In the genomic region with DNA sequence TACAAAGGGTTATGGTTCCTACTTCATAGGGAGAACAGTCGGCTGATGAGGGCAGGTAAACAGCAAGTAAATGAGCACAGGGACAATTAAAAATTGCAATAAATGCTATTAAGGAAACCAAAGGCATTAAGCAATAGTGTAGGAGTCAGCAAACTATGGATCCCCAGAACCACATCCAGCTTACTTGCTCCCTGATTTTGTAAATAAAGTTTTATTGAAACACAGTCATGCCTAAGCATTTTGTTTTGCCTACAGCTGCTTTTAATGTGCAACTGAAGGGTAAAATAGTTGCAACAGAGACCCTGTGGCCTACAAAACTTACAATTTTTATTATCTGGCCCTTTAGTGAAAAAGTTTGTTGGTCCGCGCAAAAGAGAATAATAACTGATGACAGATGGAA, we compare ENCODE assay signal across 35 cellular contexts.
DNase-seq lines count a peak whose midpoint lies in the region; ATAC-seq, FAIRE-seq and TF ChIP-seq lines count a peak whose summit lies in the region.
"Had no signal": no experiment of that assay in that cellular context is flagged by ENCODE, and none has a peak within 500 bp of the region (broad histone marks: within the 10 kb centered on the region; RNA-seq: fewer than 3 reads in every experiment).

No MANE protein-coding gene starts in this region.

- TF ChIP-seq POLR2A in GM12878 (IDR thresholded peaks at IDR 0.05; ENCODE audit: low read depth, low read length) (no peak), K562 (conservative IDR thresholded peaks at IDR 0.05) (no peak), right lobe of liver (IDR thresholded peaks at IDR 0.05) (no peak)

- H3K27me3 ChIP-seq in GM12878 (replicated peaks in 1 of 2; ENCODE audit: control insufficient read depth in 2 of 2, insufficient read depth in 2 of 2, low read length in 1 of 2) (no peaks in the 10 kb centered on the region), K562 (ENCODE audit: control insufficient read depth in 2 of 2, insufficient read depth in 2 of 2, low read length in 2 of 2) (no peaks in the 10 kb centered on the region), right lobe of liver (no peaks in the 10 kb centered on the region)
- H3K27me3 ChIP-seq: BE2C had no signal

- WGBS in GM12878 (ENCODE audit: insufficient coverage, insufficient replicate concordance, low lambda C conversion rate, missing lambda C conversion rate): 89% methylated on average over 3 of the region's 3 CpGs
- 86% methylated on average over 3 of the region's 3 CpGs for WGBS in K562 (ENCODE audit: insufficient coverage, low coverage, missing lambda C conversion rate)
- 84% methylated on average over 3 of the region's 3 CpGs for WGBS in right lobe of liver (ENCODE audit: insufficient coverage, low coverage, low lambda C conversion rate, missing lambda C conversion rate)

- H3K4me1 ChIP-seq in GM12878 (ENCODE audit: control insufficient read depth, insufficient read depth, low read length) (peaks cover 15% of the 10 kb centered on the region), K562 (replicated peaks in 1 of 2; ENCODE audit: control insufficient read depth in 2 of 2, insufficient read depth in 2 of 2, low read length in 2 of 2) (no peaks in the 10 kb centered on the region), right lobe of liver (no peaks in the 10 kb centered on the region)
- H3K4me1 ChIP-seq: A549, BE2C, Caco-2 had no signal

- H3K9me3 Mint-ChIP-seq in neural crest cell: peaks cover 14% of the 10 kb centered on the region
- H3K9me3 Mint-ChIP-seq: CD4-positive, alpha-beta T cell; CD8-positive, alpha-beta T cell had no signal

- peaks cover 15% of the 10 kb centered on the region for H3K36me3 Mint-ChIP-seq in neural crest cell (ENCODE audit: low read depth)
- H3K36me3 Mint-ChIP-seq: CD14-positive monocyte; CD4-positive, alpha-beta memory T cell; CD4-positive, CD25-positive, alpha-beta regulatory T cell; CD8-positive, alpha-beta memory T cell; CD8-positive, alpha-beta T cell had no signal

- no peak for ATAC-seq in GM12878
- no peak for ATAC-seq in K562
- no peak for ATAC-seq in left ventricle myocardium superior
- ATAC-seq in right lobe of liver: no peak
- ATAC-seq: A549; CD8-positive, alpha-beta T cell had no signal

- BruUV-seq in GM12878 (replicated peaks; lab: Mats Ljungman, UMichigan): no TSS peak
- no TSS peak for BruUV-seq in K562 (replicated peaks; lab: Mats Ljungman, UMichigan)

- H3K4me3 ChIP-seq in GM12878: no peak overlapping the region
- H3K4me3 ChIP-seq in K562: no peak overlapping the region
- no peak overlapping the region for H3K4me3 ChIP-seq in right lobe of liver
- H3K4me3 ChIP-seq: A549; BLaER1; BLaER1 treated with 17β-estradiol and CSF1 and Interleukin-3, amounts not matched to agents 10 nM and 100 nM had no signal

- no peak overlapping the region for H3K27ac Mint-ChIP-seq in neural crest cell (ENCODE audit: unreplicated experiment)
- H3K27ac Mint-ChIP-seq: B cell; CD14-positive monocyte; CD4-positive, alpha-beta memory T cell; CD4-positive, alpha-beta T cell; CD4-positive, CD25-positive, alpha-beta regulatory T cell; CD8-positive, alpha-beta memory T cell; CD8-positive, alpha-beta T cell had no signal

- no peak for FAIRE-seq in GM12878 (lab: Jason Lieb, UNC)
- FAIRE-seq in K562 (lab: Jason Lieb, UNC): no peak
- FAIRE-seq: A204.1, A549, D721Med had no signal

- intact Hi-C loops in GM12878 (cut with micrococcal nuclease; ENCODE audit: unreplicated experiment) (no loop called here), K562 (cut with micrococcal nuclease) (no loop called here), left ventricle myocardium superior (cut with micrococcal nuclease) (no loop called here), right lobe of liver (cut with DNase I) (no loop called here)

- H3K9me3 ChIP-seq in GM12878 (replicated peaks; ENCODE audit: control insufficient read depth, insufficient read depth, low read length) (peaks cover 4% of the 10 kb centered on the region; the same call in 2 of the 3 replicates), K562 (replicated peaks; ENCODE audit: control insufficient read depth, insufficient read depth, low read depth, low read length) (no peaks in the 10 kb centered on the region; the same call in 1 of the 2 replicates), right lobe of liver (no peaks in the 10 kb centered on the region)
- H3K9me3 ChIP-seq: A549, BE2C, BLaER1, Caco-2 had no signal

- POLR2A ChIA-PET in GM12878 (lab: Charles Lee) (no interaction called here), K562 (lab: Yijun Ruan, JAX) (interaction anchor here (0.6 to 1.2 kb wide), 2 partner anchors 50 to 928 kb away, joined by 3 read pairs; no protein-coding TSS in a partner anchor)

- H3K4me1 Mint-ChIP-seq in neural crest cell: peaks cover 46% of the 10 kb centered on the region
- H3K4me1 Mint-ChIP-seq: B cell; CD14-positive monocyte; CD4-positive, alpha-beta memory T cell; CD4-positive, CD25-positive, alpha-beta regulatory T cell; CD8-positive, alpha-beta memory T cell had no signal

- H3K9ac ChIP-seq in GM12878 (ENCODE audit: control insufficient read depth, insufficient read depth, low read length) (no peak overlapping the region), K562 (ENCODE audit: insufficient read depth in 1 of 2, low read depth in 2 of 2, low read length in 2 of 2) (no peak overlapping the region)
- H3K9ac ChIP-seq: BLaER1; BLaER1 treated with 17β-estradiol and CSF1 and Interleukin-3, amounts not matched to agents 10 nM and 100 nM had no signal

- H3K79me2 ChIP-seq in GM12878 (ENCODE audit: control insufficient read depth, insufficient read depth, low read length): no peaks in the 10 kb centered on the region
- H3K79me2 ChIP-seq in K562 (ENCODE audit: control insufficient read depth, insufficient read depth, low read length): no peaks in the 10 kb centered on the region

- SMC1A ChIA-PET in GM12878 (lab: Charles Lee; ENCODE audit: uncharacterized antibody, unreplicated experiment): no interaction called here

- no peaks in the 10 kb centered on the region for H3K9me1 ChIP-seq in K562 (ENCODE audit: control insufficient read depth, insufficient read depth, low read length)

- CTCF ChIA-PET in GM12878 (lab: Yijun Ruan, JAX): no interaction called here
- CTCF ChIA-PET in K562 (lab: Yijun Ruan, JAX; ENCODE audit: low intra/inter-chr PET ratio): no interaction called here

- TF ChIP-seq CTCF in GM12878 (IDR thresholded peaks at IDR 0.05 in 2 of 3, conservative IDR thresholded peaks at IDR 0.05 in 1 of 3; ENCODE audit: control insufficient read depth in 2 of 3, extremely low read depth in 1 of 3, insufficient read depth in 1 of 3, low read depth in 3 of 3, low read length in 3 of 3) (no peak), K562 (IDR thresholded peaks at IDR 0.05 in 2 of 3, conservative IDR thresholded peaks at IDR 0.05 in 1 of 3; ENCODE audit: insufficient read depth in 2 of 3, low read depth in 1 of 3, low read length in 3 of 3) (no peak), neural crest cell (conservative IDR thresholded peaks at IDR 0.05) (no peak), right lobe of liver (IDR thresholded peaks at IDR 0.05) (no peak)

- H3K27ac ChIP-seq in GM12878 (ENCODE audit: control insufficient read depth, insufficient read depth) (no peak overlapping the region), K562 (ENCODE audit: extremely low read depth, low read depth, low read length) (no peak overlapping the region), right lobe of liver (no peak overlapping the region)
- H3K27ac ChIP-seq: 22Rv1; A549; BLaER1; BLaER1 treated with 17β-estradiol and CSF1 and Interleukin-3, amounts not matched to agents 10 nM and 100 nM; C4-2B had no signal

- TF ChIP-seq RAD21 in GM12878 (IDR thresholded peaks at IDR 0.05; ENCODE audit: insufficient read depth, low read depth, low read length) (no peak), K562 (CRISPR knock-in tag; conservative IDR thresholded peaks at IDR 0.05 in 1 of 2, IDR thresholded peaks at IDR 0.05 in 1 of 2) (no peak)

- H3K27me3 Mint-ChIP-seq in neural crest cell (ENCODE audit: low read depth): no peaks in the 10 kb centered on the region
- H3K27me3 Mint-ChIP-seq: B cell; CD4-positive, alpha-beta memory T cell; CD4-positive, alpha-beta T cell had no signal

- DNase-seq in GM12878 (ENCODE audit: low read depth, low spot score) (no peak), K562 (ENCODE audit: extremely low read depth in 1 of 4, low spot score in 3 of 4) (no peak), neural crest cell (ENCODE audit: low read depth, low spot score) (no peak), NCI-H1694 (lab: John Stamatoyannopoulos, UW) (no peak), left ventricle myocardium superior (no peak), right lobe of liver (no peak)
- DNase-seq: 8988T; ACHN; AML-193; BE2C; C1 segment of cervical spinal cord; Caco-2; Calu3; CD4-positive, alpha-beta memory T cell; CD4-positive, alpha-beta T cell; CD4-positive, CD25-positive, alpha-beta regulatory T cell; CD8-positive, alpha-beta memory T cell; CD8-positive, alpha-beta T cell; COR-L47; DMS 273 treated with DMSO at 0.1 percent for 48 hours; DMS153; DMS53; DMS79; DMS79 treated with DMSO at 0.1 percent for 48 hours; DND-41; EL had no signal

- TF ChIP-seq EP300 in GM12878 (IDR thresholded peaks at IDR 0.05; ENCODE audit: borderline replicate concordance in 1 of 2, control insufficient read depth in 1 of 2, low read depth in 2 of 2, low read length in 2 of 2) (no peak), K562 (IDR thresholded peaks at IDR 0.05; ENCODE audit: low read length) (no peak)

- H4K20me1 ChIP-seq in GM12878 (ENCODE audit: control insufficient read depth, insufficient read depth) (no peaks in the 10 kb centered on the region), K562 (replicated peaks; ENCODE audit: control insufficient read depth, insufficient read depth, low read length) (no peaks in the 10 kb centered on the region)
- H4K20me1 ChIP-seq: BLaER1; BLaER1 treated with 17β-estradiol and CSF1 and Interleukin-3, amounts not matched to agents 10 nM and 100 nM had no signal

- H3K36me3 ChIP-seq in GM12878 (ENCODE audit: control insufficient read depth in 2 of 2, insufficient read depth in 2 of 2, low read length in 1 of 2) (no peaks in the 10 kb centered on the region), K562 (ENCODE audit: control insufficient read depth, insufficient read depth, low read length) (no peaks in the 10 kb centered on the region), right lobe of liver (no peaks in the 10 kb centered on the region)
- H3K36me3 ChIP-seq: BE2C; BLaER1; BLaER1 treated with 17β-estradiol and CSF1 and Interleukin-3, amounts not matched to agents 10 nM and 100 nM had no signal

- in situ Hi-C loops in GM12878 (cut with MboI): no loop called here
- in situ Hi-C loops in K562 (cut with MboI): no loop called here

- H3K4me3 Mint-ChIP-seq in neural crest cell: peak overlapping the region; percentile 31
- H3K4me3 Mint-ChIP-seq: B cell; CD14-positive monocyte; CD4-positive, alpha-beta memory T cell; CD4-positive, alpha-beta T cell; CD4-positive, CD25-positive, alpha-beta regulatory T cell; CD8-positive, alpha-beta memory T cell; CD8-positive, alpha-beta T cell had no signal

- RAD21 ChIA-PET in GM12878 (lab: Charles Lee; ENCODE audit: unreplicated experiment): no interaction called here

- no peak overlapping the region for H2AFZ ChIP-seq in GM12878 (ENCODE audit: control insufficient read depth, low read depth, low read length)
- H2AFZ ChIP-seq in K562 (ENCODE audit: low read depth, low read length): no peak overlapping the region

- no peak overlapping the region for H3K4me2 ChIP-seq in GM12878 (ENCODE audit: control insufficient read depth, insufficient read depth)
- H3K4me2 ChIP-seq in K562 (ENCODE audit: insufficient read depth, low read length): no peak overlapping the region
- H3K4me2 ChIP-seq: A549; BLaER1; BLaER1 treated with 17β-estradiol and CSF1 and Interleukin-3, amounts not matched to agents 10 nM and 100 nM had no signal
